ENCODE assay signal across 1 cellular context in the genomic region with DNA sequence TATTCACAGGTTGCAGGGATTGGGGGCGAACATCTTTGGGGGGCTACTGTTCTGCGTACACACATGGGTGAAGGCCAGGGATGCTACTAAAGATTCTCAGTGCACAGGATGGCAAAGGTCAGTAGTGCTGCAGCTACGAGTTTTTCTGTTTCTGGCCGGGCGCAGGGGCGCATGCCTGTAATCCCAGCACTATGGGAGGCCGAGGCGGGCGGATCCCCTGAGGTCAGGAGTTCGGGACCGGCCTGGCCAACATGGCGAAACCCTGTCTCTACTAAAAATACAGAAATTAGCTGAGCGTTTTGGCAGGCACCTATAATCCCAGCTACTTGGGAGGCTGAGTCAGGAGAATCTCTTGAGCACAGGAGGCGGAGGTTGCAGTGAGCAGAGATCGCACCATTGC.
TF ChIP-seq lines count a peak whose summit lies in the region.

No MANE protein-coding gene starts in this region.

TF ChIP-seq in H1, 55 proteins besides CTCF, POLR2A, EP300 and RAD21:
- TF ChIP-seq YY1 (IDR thresholded peaks at IDR 0.05; ENCODE audit: low read depth, low read length) (no peak), CBX5 (IDR thresholded peaks at IDR 0.05; ENCODE audit: low read depth, low read length) (no peak), HDAC2 (IDR thresholded peaks at IDR 0.05; ENCODE audit: borderline replicate concordance in 1 of 2, low read depth in 2 of 2, low read length in 2 of 2) (no peak), SP4 (IDR thresholded peaks at IDR 0.05; ENCODE audit: low read length) (no peak), KDM5A (IDR thresholded peaks at IDR 0.05; ENCODE audit: low read length) (no peak), TCF12 (IDR thresholded peaks at IDR 0.05; ENCODE audit: low read depth, low read length) (no peak), SP1 (IDR thresholded peaks at IDR 0.05; ENCODE audit: low read depth, low read length) (no peak), SIX5 (IDR thresholded peaks at IDR 0.05; ENCODE audit: low read depth, low read length) (no peak), MAX (IDR thresholded peaks at IDR 0.05) (no peak), BRCA1 (IDR thresholded peaks at IDR 0.05; ENCODE audit: low read depth, low read length) (no peak), SAP30 (IDR thresholded peaks at IDR 0.05; ENCODE audit: insufficient read depth, insufficient replicate concordance, low read length) (no peak), NRF1 (IDR thresholded peaks at IDR 0.05; ENCODE audit: low read depth, low read length) (no peak), PHF8 (conservative IDR thresholded peaks at IDR 0.05; ENCODE audit: low read depth, low read length) (no peak), USF2 (IDR thresholded peaks at IDR 0.05; ENCODE audit: low read length) (no peak), CREB1 (IDR thresholded peaks at IDR 0.05) (no peak), POU5F1 (IDR thresholded peaks at IDR 0.05; ENCODE audit: low read depth, low read length) (no peak)
- TF ChIP-seq, protein P1, sequence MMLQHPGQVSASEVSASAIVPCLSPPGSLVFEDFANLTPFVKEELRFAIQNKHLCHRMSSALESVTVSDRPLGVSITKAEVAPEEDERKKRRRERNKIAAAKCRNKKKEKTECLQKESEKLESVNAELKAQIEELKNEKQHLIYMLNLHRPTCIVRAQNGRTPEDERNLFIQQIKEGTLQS (IDR thresholded peaks at IDR 0.05; ENCODE audit: insufficient read depth, low read depth, low read length): no peak
